ENCODE assay signal across 1 cellular context in genomic region chr5:169637085-169637855, GRCh38.
TF ChIP-seq lines count a peak whose summit lies in the region.

Gene DOCK2 (plus strand): TSS chr5:169637275. CDS start chr5:169637327, 52 bp downstream.

TF ChIP-seq in H1, 55 proteins besides CTCF, POLR2A, EP300 and RAD21:
- TF ChIP-seq GABPA (IDR thresholded peaks at IDR 0.05; ENCODE audit: borderline replicate concordance, insufficient read depth, low read length) (no peak), JUN (IDR thresholded peaks at IDR 0.05; ENCODE audit: low read depth, low read length) (no peak), CHD2 (IDR thresholded peaks at IDR 0.05; ENCODE audit: low read length) (no peak), SIN3A (conservative IDR thresholded peaks at IDR 0.05 in 1 of 2, IDR thresholded peaks at IDR 0.05 in 1 of 2; ENCODE audit: low read depth in 1 of 2, low read length in 2 of 2) (no peak), KDM1A (IDR thresholded peaks at IDR 0.05; ENCODE audit: borderline replicate concordance, low read length) (no peak), SP4 (IDR thresholded peaks at IDR 0.05; ENCODE audit: low read length) (no peak), NANOG (IDR thresholded peaks at IDR 0.05; ENCODE audit: insufficient read depth, low read depth, low read length, poor library complexity, severe bottlenecking) (no peak), FOSL1 (IDR thresholded peaks at IDR 0.05; ENCODE audit: insufficient read depth, low read depth, low read length) (no peak), RNF2 (IDR thresholded peaks at IDR 0.05; ENCODE audit: borderline replicate concordance, low read depth, low read length, missing control alignments, poor library complexity, severe bottlenecking) (no peak), ASH2L (IDR thresholded peaks at IDR 0.05; ENCODE audit: low read length) (peak; percentile 67), CBX8 (IDR thresholded peaks at IDR 0.05; ENCODE audit: borderline replicate concordance, low read depth, low read length) (no peak), SP1 (IDR thresholded peaks at IDR 0.05; ENCODE audit: low read depth, low read length) (no peak), MAFK (IDR thresholded peaks at IDR 0.05; ENCODE audit: low read depth, low read length) (no peak), NRF1 (IDR thresholded peaks at IDR 0.05; ENCODE audit: low read depth, low read length) (no peak), SAP30 (IDR thresholded peaks at IDR 0.05; ENCODE audit: insufficient read depth, insufficient replicate concordance, low read length) (no peak), RBBP5 (IDR thresholded peaks at IDR 0.05; ENCODE audit: borderline replicate concordance, low read depth, low read length) (peak; percentile 83; the same call in 1 of the 2 replicates), SIRT6 (IDR thresholded peaks at IDR 0.05; ENCODE audit: low read length) (no peak), YY1 (IDR thresholded peaks at IDR 0.05; ENCODE audit: low read depth, low read length) (no peak), RXRA (IDR thresholded peaks at IDR 0.05; ENCODE audit: insufficient read depth, low read depth, low read length) (no peak), CTBP2 (IDR thresholded peaks at IDR 0.05; ENCODE audit: borderline replicate concordance, insufficient read depth, insufficient read length, low read length) (peak; percentile 68), EZH2 (IDR thresholded peaks at IDR 0.05; ENCODE audit: low read depth, low read length, severe bottlenecking) (no peak), BCL11A (IDR thresholded peaks at IDR 0.05; ENCODE audit: low read depth in 2 of 2, low read length in 2 of 2) (no peak), HDAC2 (IDR thresholded peaks at IDR 0.05; ENCODE audit: borderline replicate concordance in 1 of 2, low read depth in 2 of 2, low read length in 2 of 2) (no peak), CREB1 (IDR thresholded peaks at IDR 0.05) (no peak), PHF8 (conservative IDR thresholded peaks at IDR 0.05; ENCODE audit: low read depth, low read length) (no peak), MAX (IDR thresholded peaks at IDR 0.05) (peak; percentile 67), SP2 (IDR thresholded peaks at IDR 0.05; ENCODE audit: low read length) (no peak), GTF2F1 (IDR thresholded peaks at IDR 0.05; ENCODE audit: borderline replicate concordance, low read depth, low read length) (no peak), EGR1 (IDR thresholded peaks at IDR 0.05; ENCODE audit: borderline replicate concordance, low read depth, low read length) (no peak; the same call in 1 of the 2 replicates), SRF (IDR thresholded peaks at IDR 0.05; ENCODE audit: low read depth, low read length) (no peak), KDM4A (IDR thresholded peaks at IDR 0.05; ENCODE audit: low read depth, low read length, severe bottlenecking) (peak; percentile 99), TAF1 (IDR thresholded peaks at IDR 0.05; ENCODE audit: low read depth, low read length) (no peak), CBX5 (IDR thresholded peaks at IDR 0.05; ENCODE audit: low read depth, low read length) (no peak), JUND (IDR thresholded peaks at IDR 0.05; ENCODE audit: low read length) (no peak), ZNF274 (IDR thresholded peaks at IDR 0.05; ENCODE audit: borderline replicate concordance, extremely low read depth, low read length) (no peak), USF2 (IDR thresholded peaks at IDR 0.05; ENCODE audit: low read length) (no peak), SIX5 (IDR thresholded peaks at IDR 0.05; ENCODE audit: low read depth, low read length) (no peak), SUZ12 (IDR thresholded peaks at IDR 0.05; ENCODE audit: low read length) (no peak), ATF3 (IDR thresholded peaks at IDR 0.05; ENCODE audit: insufficient read depth, low read depth, low read length) (no peak), POLR2AphosphoS5 (IDR thresholded peaks at IDR 0.05; ENCODE audit: low read depth, low read length) (no peak), TEAD4 (IDR thresholded peaks at IDR 0.05; ENCODE audit: low read depth, low read length) (no peak), HDAC6 (IDR thresholded peaks at IDR 0.05; ENCODE audit: low read depth, low read length) (no peak), POU5F1 (IDR thresholded peaks at IDR 0.05; ENCODE audit: low read depth, low read length) (no peak), CEBPB (IDR thresholded peaks at IDR 0.05; ENCODE audit: low read depth, low read length) (no peak), CHD1 (IDR thresholded peaks at IDR 0.05; ENCODE audit: low read depth, low read length) (no peak), E2F6 (IDR thresholded peaks at IDR 0.05) (peak; percentile 82), TBP (IDR thresholded peaks at IDR 0.05; ENCODE audit: low read depth, low read length) (no peak), TAF7 (optimal IDR thresholded peaks at IDR 0.05; ENCODE audit: borderline replicate concordance, low read depth, low read length) (no peak), TCF12 (IDR thresholded peaks at IDR 0.05; ENCODE audit: low read depth, low read length) (no peak)
